ENCODE assay signal across 23 cellular contexts in the genomic region with DNA sequence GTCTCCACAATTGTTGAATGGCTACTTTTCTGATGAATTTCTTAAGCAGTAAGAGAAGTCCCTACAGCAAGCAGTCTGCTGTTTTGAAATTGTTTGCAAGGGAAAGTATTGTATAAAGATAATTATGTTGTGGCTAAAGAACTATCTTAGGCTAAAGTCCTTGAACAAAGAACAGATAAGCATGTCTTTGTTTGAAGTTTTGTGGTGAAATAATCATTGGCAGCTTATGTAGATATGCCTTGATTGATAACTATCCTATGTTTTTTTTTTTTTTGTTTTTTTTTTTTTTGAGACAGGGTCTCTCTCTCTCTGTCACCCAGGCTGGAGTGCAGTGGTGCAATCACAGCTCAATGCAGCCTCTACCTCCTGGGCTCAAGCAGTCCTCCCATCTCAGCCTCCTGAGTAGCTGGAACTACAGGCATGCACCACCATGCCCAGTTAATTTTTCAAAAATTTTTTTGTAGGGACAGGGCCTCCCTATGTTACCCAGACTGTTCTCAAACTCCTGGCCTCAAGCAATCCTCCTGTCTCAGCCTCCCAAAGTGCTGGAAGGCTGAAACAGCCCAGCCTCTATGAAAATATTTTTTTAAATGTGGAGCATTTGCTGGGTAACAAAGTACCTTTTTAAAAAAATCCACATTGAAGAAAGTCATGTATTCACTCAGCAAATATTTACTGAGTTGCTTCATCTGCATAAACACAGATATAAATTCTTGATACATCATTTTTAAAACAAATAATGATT.
DNase-seq lines count a peak whose midpoint lies in the region; ATAC-seq, FAIRE-seq and TF ChIP-seq lines count a peak whose summit lies in the region.
"Had no signal": no experiment of that assay in that cellular context is flagged by ENCODE, and none has a peak within 500 bp of the region (broad histone marks: within the 10 kb centered on the region; RNA-seq: fewer than 3 reads in every experiment).

No MANE protein-coding gene starts in this region.

- H2AFZ ChIP-seq in GM12878 (ENCODE audit: control insufficient read depth, low read depth, low read length) (no peak overlapping the region; the same call in 1 of the 2 replicates), HepG2 (ENCODE audit: low read length) (no peak overlapping the region)

- no peaks in the 10 kb centered on the region for H3K9me3 Mint-ChIP-seq in MCF 10A (ENCODE audit: unreplicated experiment)
- H3K9me3 Mint-ChIP-seq: CD8-positive, alpha-beta memory T cell had no signal

- POLR2A ChIA-PET in MCF 10A (lab: Yijun Ruan, JAX) (interaction anchor here (0.6 to 1.5 kb wide), 4 partner anchors 13 to 94 kb away, joined by 3 read pairs; no protein-coding TSS in a partner anchor), GM12878 (lab: Charles Lee) (interaction anchor here (0.6 to 1.8 kb wide), 8 partner anchors 13 to 1401 kb away, joined by 3 to 11 read pairs (median 5); no protein-coding TSS in a partner anchor), HepG2 (lab: Yijun Ruan, JAX) (interaction anchor here (1.2 to 1.9 kb wide), 5 partner anchors 9 to 227 kb away, joined by 3 to 8 read pairs (median 5); no protein-coding TSS in a partner anchor)

- no peak overlapping the region for H3K27ac ChIP-seq in breast epithelium
- peak overlapping the region; percentile 92; the same call in 1 of the 2 replicates for H3K27ac ChIP-seq in GM12878 (ENCODE audit: control insufficient read depth, insufficient read depth)
- H3K27ac ChIP-seq in HepG2 (ENCODE audit: extremely low read length, insufficient read depth, low read length), result peak overlapping the region; percentile 82
- H3K27ac ChIP-seq: 22Rv1, C4-2B, Peyer's patch, SJCRH30 had no signal

- H3K27me3 ChIP-seq in breast epithelium (no peaks in the 10 kb centered on the region), GM12878 (replicated peaks in 1 of 2; ENCODE audit: control insufficient read depth in 2 of 2, insufficient read depth in 2 of 2, low read length in 1 of 2) (no peaks in the 10 kb centered on the region), HepG2 (ENCODE audit: control insufficient read depth in 1 of 2, insufficient read depth in 2 of 2, low read length in 2 of 2) (no peaks in the 10 kb centered on the region)
- H3K27me3 ChIP-seq: Peyer's patch, SJCRH30 had no signal

- H3K27me3 Mint-ChIP-seq in MCF 10A (ENCODE audit: insufficient read depth, unreplicated experiment), result no peaks in the 10 kb centered on the region

- H3K4me2 ChIP-seq in GM12878 (ENCODE audit: control insufficient read depth, insufficient read depth), result no peak overlapping the region
- H3K4me2 ChIP-seq in HepG2 (ENCODE audit: low read depth, low read length), result peak overlapping the region; percentile 37

- CTCF ChIA-PET in MCF 10A (lab: Yijun Ruan, JAX) (interaction anchor here (0.6 kb wide), 1 partner anchor 335 kb away, joined by 4 read pairs; no protein-coding TSS in a partner anchor), GM12878 (lab: Yijun Ruan, JAX) (interaction anchor here (1.3 kb wide), 1 partner anchor 17 kb away, joined by 3 read pairs; no protein-coding TSS in a partner anchor), HepG2 (lab: Yijun Ruan, JAX; ENCODE audit: low intra/inter-chr PET ratio, low total read pairs) (interaction anchor here (0.8 to 1.4 kb wide), 2 partner anchors 17 to 66 kb away, joined by 3 read pairs; no protein-coding TSS in a partner anchor)

- TF ChIP-seq POLR2A in breast epithelium (IDR thresholded peaks at IDR 0.05) (no peak), GM12878 (IDR thresholded peaks at IDR 0.05; ENCODE audit: low read depth, low read length) (no peak), HepG2 (IDR thresholded peaks at IDR 0.05; ENCODE audit: insufficient read depth in 1 of 2, low read depth in 2 of 2, low read length in 2 of 2) (no peak)

- BruUV-seq in MCF 10A (replicated peaks; lab: Mats Ljungman, UMichigan), result no TSS peak
- BruUV-seq in GM12878 (replicated peaks; lab: Mats Ljungman, UMichigan), result no TSS peak
- BruUV-seq in HepG2 (replicated peaks; lab: Mats Ljungman, UMichigan), result no TSS peak

- no peaks in the 10 kb centered on the region for H3K36me3 ChIP-seq in breast epithelium
- H3K36me3 ChIP-seq in GM12878 (ENCODE audit: control insufficient read depth in 2 of 2, insufficient read depth in 2 of 2, low read length in 1 of 2), result no peaks in the 10 kb centered on the region; a peak in 1 of 4 replicates
- H3K36me3 ChIP-seq in HepG2 (replicated peaks in 1 of 2; ENCODE audit: control insufficient read depth in 1 of 2, insufficient read depth in 2 of 2, low read length in 2 of 2), result no peaks in the 10 kb centered on the region
- H3K36me3 ChIP-seq: Peyer's patch, SJCRH30 had no signal

- SMC1A ChIA-PET in GM12878 (lab: Charles Lee; ENCODE audit: uncharacterized antibody, unreplicated experiment), result interaction anchor here (0.9 to 3.3 kb wide), 11 partner anchors 7 to 1167 kb away, joined by 3 to 25 read pairs (median 6); no protein-coding TSS in a partner anchor

- no peak for FAIRE-seq in GM12878 (lab: Jason Lieb, UNC)
- FAIRE-seq in HepG2 (lab: Jason Lieb, UNC), result no peak
- FAIRE-seq: D721Med had no signal

- no peaks in the 10 kb centered on the region for H3K4me1 ChIP-seq in breast epithelium
- peaks cover 42% of the 10 kb centered on the region for H3K4me1 ChIP-seq in GM12878 (ENCODE audit: control insufficient read depth, insufficient read depth, low read length)
- peaks cover 78% of the 10 kb centered on the region for H3K4me1 ChIP-seq in HepG2 (ENCODE audit: insufficient read depth, low read length)
- H3K4me1 ChIP-seq: Peyer's patch had no signal

- no peaks in the 10 kb centered on the region for H4K20me1 ChIP-seq in GM12878 (ENCODE audit: control insufficient read depth, insufficient read depth)
- H4K20me1 ChIP-seq in HepG2 (ENCODE audit: insufficient read depth, low read length), result no peaks in the 10 kb centered on the region

- DNase-seq in MCF 10A (ENCODE audit: unreplicated experiment) (no peak), breast epithelium (ENCODE audit: low spot score in 2 of 2) (no peak), GM12878 (ENCODE audit: low read depth, low spot score) (no peak), HepG2 (ENCODE audit: low spot score) (peak; percentile 90), COR-L47 (lab: John Stamatoyannopoulos, UW) (no peak), NCI-H748 (lab: John Stamatoyannopoulos, UW; ENCODE audit: unreplicated experiment) (no peak), GM20000 (ENCODE audit: low spot score) (no peak)
- no peak for DNase-seq in central memory CD4-positive, alpha-beta T cell
- DNase-seq: CD8-positive, alpha-beta memory T cell; GF-D8; GOT3; KG1; NCI-H1092 treated with DMSO at 0.1 percent for 48 hours; NCI-H146; NCI-H2029; NCI-H2227 treated with DMSO at 0.1 percent for 48 hours; NCI-H510A; NCI-H748 treated with DMSO at 0.1 percent for 48 hours; Peyer's patch; SJCRH30 had no signal

- H3K36me3 Mint-ChIP-seq in MCF 10A (ENCODE audit: insufficient read depth, unreplicated experiment), result no peaks in the 10 kb centered on the region
- H3K36me3 Mint-ChIP-seq: CD8-positive, alpha-beta memory T cell had no signal

- no peak overlapping the region for H3K4me3 Mint-ChIP-seq in MCF 10A (ENCODE audit: unreplicated experiment)
- H3K4me3 Mint-ChIP-seq: CD8-positive, alpha-beta memory T cell had no signal

- H3K27ac Mint-ChIP-seq in MCF 10A (ENCODE audit: low read depth, unreplicated experiment), result peak overlapping the region; percentile 12
- H3K27ac Mint-ChIP-seq: CD8-positive, alpha-beta memory T cell had no signal

- no peaks in the 10 kb centered on the region for H3K79me2 ChIP-seq in GM12878 (ENCODE audit: control insufficient read depth, insufficient read depth, low read length)
- no peaks in the 10 kb centered on the region for H3K79me2 ChIP-seq in HepG2 (ENCODE audit: insufficient read depth, low read length)

- intact Hi-C loops in MCF 10A (cut with micrococcal nuclease), result no loop called here
- intact Hi-C loops in breast epithelium (cut with DNase I; ENCODE audit: low total_unique reads), result no loop called here
- intact Hi-C loops in GM12878 (cut with micrococcal nuclease; ENCODE audit: unreplicated experiment), result loop anchor here (10.0 kb wide), 2 partner anchors 1165 to 1435 kb away; a partner anchor contains a TSS
- intact Hi-C loops in HepG2 (cut with micrococcal nuclease; ENCODE audit: unreplicated experiment), result loop anchor here (5.0 kb wide), 1 partner anchor 212 kb away; no protein-coding TSS in a partner anchor

- TF ChIP-seq CTCF in MCF 10A (IDR thresholded peaks at IDR 0.05; ENCODE audit: unreplicated experiment) (no peak), breast epithelium (IDR thresholded peaks at IDR 0.05) (no peak), GM12878 (IDR thresholded peaks at IDR 0.05 in 2 of 3, conservative IDR thresholded peaks at IDR 0.05 in 1 of 3; ENCODE audit: control insufficient read depth in 2 of 3, extremely low read depth in 1 of 3, insufficient read depth in 1 of 3, low read depth in 3 of 3, low read length in 3 of 3) (no peak), HepG2 (CRISPR knock-in tag; IDR thresholded peaks at IDR 0.05) (no peak), GM20000 (IDR thresholded peaks at IDR 0.05; ENCODE audit: extremely low read depth, missing control alignments) (no peak)

- ATAC-seq in GM12878 (no peak), HepG2 (peak; percentile 58)

- H3K9ac ChIP-seq in GM12878 (ENCODE audit: control insufficient read depth, insufficient read depth, low read length) (peak overlapping the region; percentile 46), HepG2 (ENCODE audit: insufficient read depth, low read depth, low read length) (peak overlapping the region; percentile 33)

- H3K9me3 ChIP-seq in breast epithelium, result no peaks in the 10 kb centered on the region
- no peaks in the 10 kb centered on the region; the same call in none of the 3 replicates for H3K9me3 ChIP-seq in GM12878 (replicated peaks; ENCODE audit: control insufficient read depth, insufficient read depth, low read length)
- no peaks in the 10 kb centered on the region for H3K9me3 ChIP-seq in HepG2 (ENCODE audit: low read length)
- H3K9me3 ChIP-seq: Peyer's patch, SJCRH30 had no signal

- no peak for TF ChIP-seq EP300 in GM12878 (IDR thresholded peaks at IDR 0.05; ENCODE audit: borderline replicate concordance in 1 of 2, control insufficient read depth in 1 of 2, low read depth in 2 of 2, low read length in 2 of 2)
- TF ChIP-seq EP300 in HepG2 (IDR thresholded peaks at IDR 0.05; ENCODE audit: low read depth in 2 of 2, low read length in 2 of 2), result peak in 1 of 2 experiments; percentile 79; a peak in 2 of 4 replicates
- no peak for TF ChIP-seq EP300 in HepG2 (CRISPR knock-in tag; IDR thresholded peaks at IDR 0.05; ENCODE audit: borderline replicate concordance)

- in situ Hi-C loops in GM12878 (cut with MboI), result no loop called here
- in situ Hi-C loops in HepG2 (cut with HindIII; ENCODE audit: extremely low pct_ligation_motif_present, low pct_unique_long_range_greater_than_20kb), result no loop called here

- TF ChIP-seq RAD21 in GM12878 (IDR thresholded peaks at IDR 0.05; ENCODE audit: insufficient read depth, low read depth, low read length) (no peak), HepG2 (CRISPR knock-in tag; IDR thresholded peaks at IDR 0.05) (no peak)

- no peak overlapping the region for H3K4me3 ChIP-seq in breast epithelium
- peak overlapping the region; percentile 11; the same call in 1 of the 2 replicates for H3K4me3 ChIP-seq in GM12878
- no peak overlapping the region; a peak in 1 of 6 replicates for H3K4me3 ChIP-seq in HepG2 (replicated peaks in 1 of 3; ENCODE audit: insufficient read depth in 1 of 3, low read depth in 2 of 3, low read length in 3 of 3)
- H3K4me3 ChIP-seq: Peyer's patch, SJCRH30 had no signal

- peaks cover 15% of the 10 kb centered on the region for H3K4me1 Mint-ChIP-seq in MCF 10A (ENCODE audit: insufficient read depth, unreplicated experiment)
- H3K4me1 Mint-ChIP-seq: CD8-positive, alpha-beta memory T cell had no signal

- RAD21 ChIA-PET in GM12878 (lab: Charles Lee; ENCODE audit: unreplicated experiment), result interaction anchor here (0.6 to 2.5 kb wide), 7 partner anchors 17 to 125 kb away, joined by 3 to 10 read pairs (median 5); no protein-coding TSS in a partner anchor

Comparison
In these comparisons a context has a peak if more than half of its experiments do, and no peak if none do; other contexts are left out.
1. H3K27ac ChIP-seq: peak in GM12878 (single experiment) and HepG2 (single experiment); none in breast epithelium (0 of 2).
2. intact Hi-C loops: an anchor here in GM12878 (10.0 kb wide) and HepG2 (5.0 kb wide); none called in MCF 10A and breast epithelium.